ENCODE assay signal across 18 cellular contexts in the genomic region with DNA sequence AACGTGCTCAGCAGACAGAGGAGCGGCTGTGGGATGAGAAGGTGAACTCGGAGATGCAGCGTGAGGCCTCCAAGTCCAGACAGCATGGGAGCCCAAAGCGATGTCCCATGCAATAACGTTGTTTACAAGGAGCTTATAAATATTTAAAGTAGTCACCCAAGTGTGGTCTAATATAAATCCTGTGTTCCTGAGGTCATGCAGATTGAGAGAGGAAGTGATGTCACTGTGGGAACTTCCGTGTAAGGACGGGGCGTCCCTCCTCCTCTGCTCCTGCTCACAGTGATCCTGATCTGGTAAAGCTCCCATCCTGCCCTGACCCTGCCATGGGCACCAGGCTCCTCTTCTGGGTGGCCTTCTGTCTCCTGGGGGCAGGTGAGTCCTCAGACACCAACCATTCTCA.
DNase-seq lines count a peak whose midpoint lies in the region; ATAC-seq and TF ChIP-seq lines count a peak whose summit lies in the region.
"Had no signal": no experiment of that assay in that cellular context is flagged by ENCODE, and none has a peak within 500 bp of the region (broad histone marks: within the 10 kb centered on the region; RNA-seq: fewer than 3 reads in every experiment).

No MANE protein-coding gene starts in this region.

- H3K4me3 Mint-ChIP-seq in activated CD8-positive, alpha-beta T cell treated with anti-CD3 and anti-CD28 coated beads, Interleukin-2, amount 10 ng/mL, durations not matched to agents 7 days and 5 days, result peak overlapping the region; percentile 60
- peak overlapping the region; percentile 38 to 85 (median 74) for H3K4me3 Mint-ChIP-seq in naive thymus-derived CD4-positive, alpha-beta T cell
- H3K4me3 Mint-ChIP-seq: brain had no signal

- CTCF ChIA-PET in activated CD8-positive, alpha-beta T cell treated with anti-CD3 and anti-CD28 coated beads, Interleukin-2, amount 10 ng/mL, durations not matched to agents 7 days and 5 days (lab: Charles Lee), result interaction anchor here (1.1 to 12.5 kb wide), 8 partner anchors 10 to 235 kb away, joined by 3 to 109 read pairs (median 9); no protein-coding TSS in a partner anchor
- CTCF ChIA-PET in naive thymus-derived CD4-positive, alpha-beta T cell (lab: Charles Lee), result interaction anchor here (0.7 to 2.3 kb wide), 5 partner anchors 10 to 146 kb away, joined by 3 to 6 read pairs (median 4); no protein-coding TSS in a partner anchor

- peak; percentile 45 for DNase-seq in activated CD4-positive, alpha-beta T cell treated with anti-CD3 and anti-CD28 coated beads for 48 hours
- DNase-seq in activated CD4-positive, alpha-beta T cell treated with anti-CD3 and anti-CD28 coated beads, Interleukin-2, amount 50 U/mL, for 4 hours, result no peak
- DNase-seq in H4 (ENCODE audit: low spot score) (peak; percentile 74), NCI-H345 treated with DMSO at 0.1 percent for 48 hours (lab: John Stamatoyannopoulos, UW; ENCODE audit: unreplicated experiment) (no peak), NCI-H128 (lab: John Stamatoyannopoulos, UW; ENCODE audit: unreplicated experiment) (no peak), WERI-Rb-1 (no peak)
- no peak for DNase-seq in activated CD8-positive, alpha-beta T cell treated with anti-CD3 and anti-CD28 coated beads, Interleukin-2, amount 10 ng/mL, durations not matched to agents 7 days and 5 days
- DNase-seq in naive thymus-derived CD4-positive, alpha-beta T cell, result peak in 1 of 9 donors; percentile 17
- DNase-seq: activated CD8-positive, alpha-beta memory T cell treated with anti-CD3 and anti-CD28 coated beads for 24 hours; DMS79 treated with DMSO at 0.1 percent for 48 hours; left lung; MG63; NCI-H187; NCI-H345; thyroid gland had no signal

- H3K36me3 Mint-ChIP-seq in activated CD8-positive, alpha-beta T cell treated with anti-CD3 and anti-CD28 coated beads, Interleukin-2, amount 10 ng/mL, durations not matched to agents 7 days and 5 days (ENCODE audit: low read depth), result peaks cover 2% of the 10 kb centered on the region
- H3K36me3 Mint-ChIP-seq in naive thymus-derived CD4-positive, alpha-beta T cell, result peaks cover 0 to 1% (median 0%) of the 10 kb centered on the region in 5 donors
- H3K36me3 Mint-ChIP-seq: brain had no signal

- intact Hi-C loops in naive thymus-derived CD4-positive, alpha-beta T cell (cut with micrococcal nuclease), result no loop called here

- no peaks in the 10 kb centered on the region for H3K36me3 ChIP-seq in naive thymus-derived CD4-positive, alpha-beta T cell (ENCODE audit: control insufficient read depth in 2 of 3, insufficient read depth in 3 of 3, low read length in 3 of 3)
- no peaks in the 10 kb centered on the region for H3K36me3 ChIP-seq in WERI-Rb-1
- H3K36me3 ChIP-seq: BLaER1 treated with 17β-estradiol and CSF1 and Interleukin-3, amounts not matched to agents 10 nM and 100 nM; left lung; MG63; thyroid gland had no signal

- H3K27me3 ChIP-seq in naive thymus-derived CD4-positive, alpha-beta T cell (ENCODE audit: control insufficient read depth in 2 of 2, insufficient read depth in 2 of 2, low read length in 2 of 2), result no peaks in the 10 kb centered on the region
- H3K27me3 ChIP-seq in WERI-Rb-1 (ENCODE audit: insufficient read depth, low read depth, severe bottlenecking), result no peaks in the 10 kb centered on the region
- H3K27me3 ChIP-seq: BLaER1 treated with 17β-estradiol and CSF1 and Interleukin-3, amounts not matched to agents 10 nM and 100 nM; thyroid gland had no signal

- no peak for TF ChIP-seq CTCF in WERI-Rb-1 (IDR thresholded peaks at IDR 0.05; ENCODE audit: low read depth, low read length)

- ATAC-seq in activated CD8-positive, alpha-beta T cell treated with anti-CD3 and anti-CD28 coated beads, Interleukin-2, amount 10 ng/mL, durations not matched to agents 7 days and 5 days, result peak; percentile 34
- ATAC-seq in naive thymus-derived CD4-positive, alpha-beta T cell, result peak; percentile 64
- ATAC-seq: left lung had no signal

- no peaks in the 10 kb centered on the region for H3K9me3 Mint-ChIP-seq in activated CD8-positive, alpha-beta T cell treated with anti-CD3 and anti-CD28 coated beads, Interleukin-2, amount 10 ng/mL, durations not matched to agents 7 days and 5 days (ENCODE audit: insufficient read depth)
- H3K9me3 Mint-ChIP-seq in naive thymus-derived CD4-positive, alpha-beta T cell, result no peaks in the 10 kb centered on the region
- H3K9me3 Mint-ChIP-seq: brain had no signal

- H3K27me3 Mint-ChIP-seq in activated CD8-positive, alpha-beta T cell treated with anti-CD3 and anti-CD28 coated beads, Interleukin-2, amount 10 ng/mL, durations not matched to agents 7 days and 5 days (ENCODE audit: low read depth), result peaks cover 11% of the 10 kb centered on the region
- peaks cover 0 to 13% (median 0%) of the 10 kb centered on the region in 5 donors for H3K27me3 Mint-ChIP-seq in naive thymus-derived CD4-positive, alpha-beta T cell

- H3K27ac ChIP-seq in naive thymus-derived CD4-positive, alpha-beta T cell (ENCODE audit: low read depth, low read length), result peak overlapping the region; percentile 64
- H3K27ac ChIP-seq in WERI-Rb-1, result no peak overlapping the region
- H3K27ac ChIP-seq: BLaER1 treated with 17β-estradiol and CSF1 and Interleukin-3, amounts not matched to agents 10 nM and 100 nM; left lung; SK-N-MC; thyroid gland had no signal

- peak overlapping the region; percentile 78 for H3K27ac Mint-ChIP-seq in activated CD8-positive, alpha-beta T cell treated with anti-CD3 and anti-CD28 coated beads, Interleukin-2, amount 10 ng/mL, durations not matched to agents 7 days and 5 days
- peak overlapping the region; percentile 13 to 90 (median 82) for H3K27ac Mint-ChIP-seq in naive thymus-derived CD4-positive, alpha-beta T cell
- H3K27ac Mint-ChIP-seq: brain had no signal

- peak overlapping the region; percentile 37 for H3K4me3 ChIP-seq in naive thymus-derived CD4-positive, alpha-beta T cell (ENCODE audit: low read length)
- H3K4me3 ChIP-seq in WERI-Rb-1 (ENCODE audit: low read depth, low read length), result no peak overlapping the region
- H3K4me3 ChIP-seq: BLaER1 treated with 17β-estradiol and CSF1 and Interleukin-3, amounts not matched to agents 10 nM and 100 nM; left lung; MG63; SK-N-MC; thyroid gland had no signal

- H3K4me1 ChIP-seq in naive thymus-derived CD4-positive, alpha-beta T cell (ENCODE audit: control insufficient read depth in 2 of 2, insufficient read depth in 2 of 2, low read length in 2 of 2), result peaks cover 3 to 23% of the 10 kb centered on the region in 2 donors
- H3K4me1 ChIP-seq: left lung, thyroid gland had no signal

- POLR2A ChIA-PET in activated CD8-positive, alpha-beta T cell treated with anti-CD3 and anti-CD28 coated beads, Interleukin-2, amount 10 ng/mL, durations not matched to agents 7 days and 5 days (lab: Charles Lee), result interaction anchor here (0.6 to 2.2 kb wide), 3 partner anchors 434 to 455 kb away, joined by 3 to 9 read pairs (median 6); no protein-coding TSS in a partner anchor
- POLR2A ChIA-PET in naive thymus-derived CD4-positive, alpha-beta T cell (lab: Charles Lee), result interaction anchor here (0.6 to 3.2 kb wide), 9 partner anchors 10 to 461 kb away, joined by 3 to 28 read pairs (median 7); no protein-coding TSS in a partner anchor

- peaks cover 30% of the 10 kb centered on the region for H3K4me1 Mint-ChIP-seq in activated CD8-positive, alpha-beta T cell treated with anti-CD3 and anti-CD28 coated beads, Interleukin-2, amount 10 ng/mL, durations not matched to agents 7 days and 5 days (ENCODE audit: low read depth)
- H3K4me1 Mint-ChIP-seq in naive thymus-derived CD4-positive, alpha-beta T cell, result peaks cover 12 to 53% (median 42%) of the 10 kb centered on the region in 7 donors

- no peaks in the 10 kb centered on the region for H3K9me3 ChIP-seq in naive thymus-derived CD4-positive, alpha-beta T cell (ENCODE audit: control insufficient read depth in 2 of 3, low read length in 3 of 3)
- no peaks in the 10 kb centered on the region for H3K9me3 ChIP-seq in WERI-Rb-1 (ENCODE audit: severe bottlenecking)
- H3K9me3 ChIP-seq: BLaER1 treated with 17β-estradiol and CSF1 and Interleukin-3, amounts not matched to agents 10 nM and 100 nM; left lung; MG63; thyroid gland had no signal

Comparison
In these comparisons a context has a peak if more than half of its experiments do, and no peak if none do; other contexts are left out.
1. DNase-seq: peak in activated CD4-positive, alpha-beta T cell treated with anti-CD3 and anti-CD28 coated beads for 48 hours (single experiment) and H4 (single experiment); none in activated CD4-positive, alpha-beta T cell treated with anti-CD3 and anti-CD28 coated beads, Interleukin-2, amount 50 U/mL, for 4 hours (0 of 2), activated CD8-positive, alpha-beta T cell treated with anti-CD3 and anti-CD28 coated beads, Interleukin-2, amount 10 ng/mL, durations not matched to agents 7 days and 5 days (single experiment), NCI-H345 treated with DMSO at 0.1 percent for 48 hours (single experiment), NCI-H128 (single experiment) and WERI-Rb-1 (single experiment).